ENCODE assay signal across 1 cellular context in genomic region chr17:17313350-17313991, GRCh38.
TF ChIP-seq lines count a peak whose summit lies in the region.

No MANE protein-coding gene starts in this region.

TF ChIP-seq in HCT116, 20 proteins besides CTCF, POLR2A, EP300 and RAD21 (continued from another document):
- no peak for TF ChIP-seq POLR2AphosphoS5 (IDR thresholded peaks at IDR 0.05; ENCODE audit: low read depth, low read length)
- TF ChIP-seq MAX (IDR thresholded peaks at IDR 0.05), result no peak
